Comparison of ENCODE assay signal across 1 cellular context in the genomic region with DNA sequence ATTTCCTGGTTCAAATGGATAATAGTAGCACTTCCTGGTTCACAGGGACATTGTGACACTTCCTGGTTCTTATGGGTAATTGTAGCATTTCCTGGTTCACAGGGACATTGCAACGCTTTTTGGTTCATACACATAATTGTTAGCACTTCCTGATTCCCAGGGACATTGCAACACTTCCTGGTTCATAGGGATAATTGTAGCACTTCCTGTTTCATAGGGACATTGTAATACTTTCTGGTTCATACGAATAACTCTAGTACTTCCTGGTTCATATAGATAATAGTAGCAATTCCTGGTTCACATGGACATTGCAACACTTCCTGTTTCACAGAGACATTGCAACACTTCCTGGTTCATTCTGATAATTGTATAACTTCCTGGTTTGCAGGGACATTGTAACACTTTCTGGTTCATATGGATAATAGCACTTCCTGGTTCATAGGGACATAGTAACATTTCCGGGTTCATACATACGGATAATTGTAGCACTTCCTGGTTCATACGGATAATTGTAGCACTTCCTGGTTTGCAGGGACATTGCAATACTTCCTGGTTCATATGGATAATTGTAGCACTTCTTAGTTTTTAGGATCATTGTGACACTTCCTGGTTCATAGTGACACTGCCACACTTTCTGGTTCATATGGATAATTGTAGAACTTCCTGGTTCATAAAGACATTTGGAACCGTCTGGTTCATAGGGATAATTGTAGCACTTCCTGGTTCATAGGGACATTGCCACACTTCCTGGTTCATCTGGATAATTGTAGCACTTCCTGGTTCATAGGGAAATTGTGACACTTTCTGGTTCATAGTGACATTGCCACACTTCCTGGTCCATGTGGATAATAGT.
TF ChIP-seq lines count a peak whose summit lies in the region.

No MANE protein-coding gene starts in this region.

TF ChIP-seq in IMR-90, 13 proteins besides CTCF, POLR2A, EP300 and RAD21 (continued from another document):
- no peak for TF ChIP-seq SMC3 (IDR thresholded peaks at IDR 0.05; ENCODE audit: low read depth, low read length)
- TF ChIP-seq BHLHE40 (IDR thresholded peaks at IDR 0.05; ENCODE audit: low read depth, low read length), result no peak
